In genomic region chr6:10140121-10140520, GRCh38 we compare ENCODE assay signal across 24 cellular contexts.
A peak's percentile ranks its signal among the peaks of the same experiment; 100 is the strongest.
DNase-seq lines count a peak whose midpoint lies in the region; ATAC-seq, FAIRE-seq and TF ChIP-seq lines count a peak whose summit lies in the region.
"Had no signal": no experiment of that assay in that cellular context is flagged by ENCODE, and none has a peak within 500 bp of the region (broad histone marks: within the 10 kb centered on the region; RNA-seq: fewer than 3 reads in every experiment).

No MANE protein-coding gene starts in this region.

- POLR2A ChIA-PET in MCF 10A (lab: Yijun Ruan, JAX), result interaction anchor here (0.5 to 4.7 kb wide), 11 partner anchors 8 to 294 kb away, joined by 3 to 22 read pairs (median 3); partner anchors contain the start of gene TFAP2A

- H3K4me1 ChIP-seq in mammary epithelial cell (ENCODE audit: insufficient read depth, low read length) (peaks cover 16% of the 10 kb centered on the region), astrocyte (ENCODE audit: insufficient read depth, low read length) (no peaks in the 10 kb centered on the region)

- H3K4me3 ChIP-seq in mammary epithelial cell (replicated peaks in 1 of 3; ENCODE audit: insufficient read depth in 1 of 3, low read depth in 2 of 3, low read length in 3 of 3) (no peak overlapping the region), astrocyte (ENCODE audit: insufficient read depth, low read depth, low read length) (no peak overlapping the region)

- CTCF ChIA-PET in MCF 10A (lab: Yijun Ruan, JAX), result interaction anchor here (1.0 kb wide), 1 partner anchor 275 kb away, joined by 4 read pairs; the partner anchor contains the start of gene TFAP2A
- CTCF ChIA-PET in mammary epithelial cell (lab: Charles Lee; ENCODE audit: low non-redundant PET), result no interaction called here

- H3K36me3 Mint-ChIP-seq in MCF 10A (ENCODE audit: insufficient read depth, unreplicated experiment) (no peaks in the 10 kb centered on the region), astrocyte (ENCODE audit: low read depth, unreplicated experiment) (no peaks in the 10 kb centered on the region)
- H3K36me3 Mint-ChIP-seq: CD8-positive, alpha-beta T cell had no signal

- BruUV-seq in MCF 10A (replicated peaks; lab: Mats Ljungman, UMichigan) (no TSS peak), mammary epithelial cell (replicated peaks; lab: Mats Ljungman, UMichigan) (no TSS peak)

- H3K4me2 ChIP-seq in mammary epithelial cell (ENCODE audit: insufficient read depth, low read depth, low read length), result no peak overlapping the region
- no peak overlapping the region for H3K4me2 ChIP-seq in astrocyte (ENCODE audit: low read length)

- peak; percentile 17 for DNase-seq in MCF 10A (ENCODE audit: unreplicated experiment)
- DNase-seq in mammary epithelial cell, result no peak
- no peak for DNase-seq in astrocyte (ENCODE audit: low read depth)
- peak; percentile 19 for DNase-seq in iris pigment epithelial cell (ENCODE audit: low read depth)
- no peak for DNase-seq in dedifferentiated amniotic fluid mesenchymal stem cell (ENCODE audit: extremely low spot score)
- DNase-seq in left colon, result no peak
- DNase-seq in stimulated activated CD8-positive, alpha-beta memory T cell treated with anti-CD3 and anti-CD28 coated beads, Interleukin-4, amount 100 ng/mL, for 48 hours, result no peak
- no peak for DNase-seq in GM13977 (ENCODE audit: low spot score)
- DNase-seq: 8988T; C1 segment of cervical spinal cord; Calu3; CD8-positive, alpha-beta T cell; Karpas-422; MM.1S; NCI-H1048; NCI-H1417 treated with DMSO at 0.1 percent for 48 hours; NCI-H187; NCI-H446; NCI-H526 treated with DMSO at 0.1 percent for 48 hours; RPMI8226 had no signal

- TF ChIP-seq CTCF in MCF 10A (IDR thresholded peaks at IDR 0.05; ENCODE audit: unreplicated experiment) (no peak), mammary epithelial cell (conservative IDR thresholded peaks at IDR 0.05 in 1 of 2, IDR thresholded peaks at IDR 0.05 in 1 of 2; ENCODE audit: extremely low read depth in 1 of 2, insufficient read depth in 1 of 2, low read depth in 1 of 2, low read length in 2 of 2) (no peak), astrocyte (IDR thresholded peaks at IDR 0.05; ENCODE audit: insufficient read depth, low read depth, low read length) (no peak), GM13977 (IDR thresholded peaks at IDR 0.05; ENCODE audit: extremely low read depth, insufficient read depth, missing control alignments) (no peak)

- H3K79me2 ChIP-seq in mammary epithelial cell (ENCODE audit: insufficient read depth, low read length) (no peaks in the 10 kb centered on the region), astrocyte (ENCODE audit: insufficient read depth, low read length) (no peaks in the 10 kb centered on the region)

- H3K36me3 ChIP-seq in mammary epithelial cell (ENCODE audit: insufficient read depth, low read length) (no peaks in the 10 kb centered on the region), astrocyte (ENCODE audit: insufficient read depth, low read length) (no peaks in the 10 kb centered on the region)

- H3K27ac Mint-ChIP-seq in MCF 10A (ENCODE audit: low read depth, unreplicated experiment) (peak overlapping the region; percentile 74), astrocyte (ENCODE audit: unreplicated experiment) (no peak overlapping the region)
- H3K27ac Mint-ChIP-seq: CD8-positive, alpha-beta T cell had no signal

- H3K9ac ChIP-seq in mammary epithelial cell (ENCODE audit: insufficient read depth, low read length) (no peak overlapping the region), astrocyte (ENCODE audit: low read length) (no peak overlapping the region)

- H3K4me3 Mint-ChIP-seq in MCF 10A (ENCODE audit: unreplicated experiment), result no peak overlapping the region
- no peak overlapping the region for H3K4me3 Mint-ChIP-seq in astrocyte (ENCODE audit: unreplicated experiment)
- H3K4me3 Mint-ChIP-seq: CD8-positive, alpha-beta T cell had no signal

- intact Hi-C loops in MCF 10A (cut with micrococcal nuclease) (no loop called here), mammary epithelial cell (cut with micrococcal nuclease) (no loop called here), left colon (cut with DNase I, micrococcal nuclease) (no loop called here)

- H3K27ac ChIP-seq in mammary epithelial cell (ENCODE audit: insufficient read depth, low read depth, low read length) (no peak overlapping the region), astrocyte (ENCODE audit: low read depth, low read length) (no peak overlapping the region)

- WGBS in mammary epithelial cell (ENCODE audit: low coverage, missing lambda C conversion rate), result 88% methylated on average over 3 of the region's 3 CpGs

- H3K27me3 Mint-ChIP-seq in MCF 10A (ENCODE audit: insufficient read depth, unreplicated experiment) (no peaks in the 10 kb centered on the region), astrocyte (ENCODE audit: low read depth, unreplicated experiment) (no peaks in the 10 kb centered on the region)

- ATAC-seq in left colon, result no peak
- ATAC-seq: CD8-positive, alpha-beta T cell; SK-N-SH treated with all-trans-retinoic acid at 6 μM for 48 hours had no signal

- H4K20me1 ChIP-seq in mammary epithelial cell (ENCODE audit: insufficient read depth, low read length), result no peaks in the 10 kb centered on the region
- no peaks in the 10 kb centered on the region for H4K20me1 ChIP-seq in astrocyte (ENCODE audit: insufficient read depth, low read length)

- in situ Hi-C loops in mammary epithelial cell (cut with MboI; ENCODE audit: low sequenced_read_pairs in 2 of 2), result no loop called here
- in situ Hi-C loops in GM13977 (cut with MboI; ENCODE audit: low pct_unique_long_range_greater_than_20kb, low sequenced_read_pairs, unreplicated experiment), result no loop called here

- H3K9me3 ChIP-seq in mammary epithelial cell (replicated peaks; ENCODE audit: insufficient read depth, low read length) (peaks cover 2% of the 10 kb centered on the region), astrocyte (ENCODE audit: insufficient read depth, low read depth, low read length) (no peaks in the 10 kb centered on the region)

- H2AFZ ChIP-seq in mammary epithelial cell (ENCODE audit: low read depth, low read length) (no peak overlapping the region), astrocyte (ENCODE audit: low read depth, low read length) (peak overlapping the region; percentile 28)

- dilution Hi-C loops in mammary epithelial cell (cut with HindIII; ENCODE audit: low sequenced_read_pairs), result no loop called here

- FAIRE-seq in astrocyte (lab: Jason Lieb, UNC), result no peak
- FAIRE-seq: G401.6, GM12892, GM18507 had no signal

- H3K9me3 Mint-ChIP-seq in MCF 10A (ENCODE audit: unreplicated experiment) (no peaks in the 10 kb centered on the region), astrocyte (ENCODE audit: unreplicated experiment) (peaks cover 6% of the 10 kb centered on the region)
- H3K9me3 Mint-ChIP-seq: CD8-positive, alpha-beta T cell had no signal

- H3K27me3 ChIP-seq in mammary epithelial cell (ENCODE audit: insufficient read depth, low read length) (no peaks in the 10 kb centered on the region), astrocyte (ENCODE audit: insufficient read depth, low read length) (no peaks in the 10 kb centered on the region)

- H3K4me1 Mint-ChIP-seq in MCF 10A (ENCODE audit: insufficient read depth, unreplicated experiment) (peaks cover 44% of the 10 kb centered on the region), astrocyte (ENCODE audit: low read depth, unreplicated experiment) (peaks cover 5% of the 10 kb centered on the region)

Comparison
In these comparisons a context has a peak if more than half of its experiments do, and no peak if none do; other contexts are left out.
1. DNase-seq: peak in MCF 10A (single experiment) and iris pigment epithelial cell (single experiment); none in mammary epithelial cell (single experiment), astrocyte (single experiment), dedifferentiated amniotic fluid mesenchymal stem cell (single experiment), left colon (0 of 2), stimulated activated CD8-positive, alpha-beta memory T cell treated with anti-CD3 and anti-CD28 coated beads, Interleukin-4, amount 100 ng/mL, for 48 hours (single experiment) and GM13977 (single experiment).